1 cellular context compared by ENCODE assay signal in the genomic region with DNA sequence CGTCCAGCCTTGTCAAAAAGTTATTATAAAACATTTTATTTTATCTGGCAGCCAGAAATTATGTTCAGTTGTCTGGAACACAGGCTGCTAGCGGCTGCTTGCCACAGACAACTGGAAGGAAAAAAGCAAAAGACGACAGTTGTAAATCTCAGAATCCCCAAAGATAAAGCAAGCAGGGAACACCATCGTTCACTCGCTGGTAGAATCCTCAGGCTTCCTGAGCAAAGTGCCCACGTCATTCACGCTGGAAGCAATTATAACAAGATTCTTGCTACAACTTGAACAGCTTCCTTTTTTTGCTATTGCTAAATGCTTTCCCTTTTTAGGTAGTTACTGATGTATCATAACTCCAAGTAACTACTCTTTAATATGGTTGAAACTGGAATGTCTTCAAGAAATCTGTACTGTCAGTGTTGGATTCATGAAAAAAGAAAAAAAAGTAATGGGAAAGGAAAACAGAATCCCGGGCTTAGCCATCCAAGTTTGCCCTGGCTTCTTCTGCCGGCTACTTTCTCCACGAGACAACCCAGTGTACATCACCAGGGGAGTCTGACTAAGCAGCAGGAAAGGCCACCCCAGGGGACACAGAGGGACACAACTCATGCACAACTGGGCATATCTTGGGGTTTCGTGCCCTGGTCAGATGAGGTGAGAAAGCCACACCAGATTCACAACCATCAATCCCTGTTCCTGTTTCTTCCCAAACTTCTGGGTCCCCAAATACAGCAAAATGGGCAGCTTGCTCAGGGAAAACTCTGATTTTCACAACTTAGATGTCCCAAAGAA.
TF ChIP-seq lines count a peak whose summit lies in the region.

No MANE protein-coding gene starts in this region.

TF ChIP-seq in HEK293, 187 proteins besides CTCF, POLR2A, EP300 and RAD21 (continued from another document):
- TF ChIP-seq, protein P1, sequence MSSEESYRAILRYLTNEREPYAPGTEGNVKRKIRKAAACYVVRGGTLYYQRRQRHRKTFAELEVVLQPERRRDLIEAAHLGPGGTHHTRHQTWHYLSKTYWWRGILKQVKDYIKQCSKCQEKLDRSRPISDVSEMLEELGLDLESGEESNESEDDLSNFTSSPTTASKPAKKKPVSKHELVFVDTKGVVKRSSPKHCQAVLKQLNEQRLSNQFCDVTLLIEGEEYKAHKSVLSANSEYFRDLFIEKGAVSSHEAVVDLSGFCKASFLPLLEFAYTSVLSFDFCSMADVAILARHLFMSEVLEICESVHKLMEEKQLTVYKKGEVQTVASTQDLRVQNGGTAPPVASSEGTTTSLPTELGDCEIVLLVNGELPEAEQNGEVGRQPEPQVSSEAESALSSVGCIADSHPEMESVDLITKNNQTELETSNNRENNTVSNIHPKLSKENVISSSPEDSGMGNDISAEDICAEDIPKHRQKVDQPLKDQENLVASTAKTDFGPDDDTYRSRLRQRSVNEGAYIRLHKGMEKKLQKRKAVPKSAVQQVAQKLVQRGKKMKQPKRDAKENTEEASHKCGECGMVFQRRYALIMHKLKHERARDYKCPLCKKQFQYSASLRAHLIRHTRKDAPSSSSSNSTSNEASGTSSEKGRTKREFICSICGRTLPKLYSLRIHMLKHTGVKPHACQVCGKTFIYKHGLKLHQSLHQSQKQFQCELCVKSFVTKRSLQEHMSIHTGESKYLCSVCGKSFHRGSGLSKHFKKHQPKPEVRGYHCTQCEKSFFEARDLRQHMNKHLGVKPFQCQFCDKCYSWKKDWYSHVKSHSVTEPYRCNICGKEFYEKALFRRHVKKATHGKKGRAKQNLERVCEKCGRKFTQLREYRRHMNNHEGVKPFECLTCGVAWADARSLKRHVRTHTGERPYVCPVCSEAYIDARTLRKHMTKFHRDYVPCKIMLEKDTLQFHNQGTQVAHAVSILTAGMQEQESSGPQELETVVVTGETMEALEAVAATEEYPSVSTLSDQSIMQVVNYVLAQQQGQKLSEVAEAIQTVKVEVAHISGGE (tag by site-specific recombination; conservative IDR thresholded peaks at IDR 0.05; ENCODE audit: low read depth), result no peak
- TF ChIP-seq, protein P2, sequence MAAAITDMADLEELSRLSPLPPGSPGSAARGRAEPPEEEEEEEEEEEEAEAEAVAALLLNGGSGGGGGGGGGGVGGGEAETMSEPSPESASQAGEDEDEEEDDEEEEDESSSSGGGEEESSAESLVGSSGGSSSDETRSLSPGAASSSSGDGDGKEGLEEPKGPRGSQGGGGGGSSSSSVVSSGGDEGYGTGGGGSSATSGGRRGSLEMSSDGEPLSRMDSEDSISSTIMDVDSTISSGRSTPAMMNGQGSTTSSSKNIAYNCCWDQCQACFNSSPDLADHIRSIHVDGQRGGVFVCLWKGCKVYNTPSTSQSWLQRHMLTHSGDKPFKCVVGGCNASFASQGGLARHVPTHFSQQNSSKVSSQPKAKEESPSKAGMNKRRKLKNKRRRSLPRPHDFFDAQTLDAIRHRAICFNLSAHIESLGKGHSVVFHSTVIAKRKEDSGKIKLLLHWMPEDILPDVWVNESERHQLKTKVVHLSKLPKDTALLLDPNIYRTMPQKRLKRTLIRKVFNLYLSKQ (tag by site-specific recombination; IDR thresholded peaks at IDR 0.05; ENCODE audit: borderline replicate concordance), result no peak
- TF ChIP-seq ZNF585B (tag by site-specific recombination; IDR thresholded peaks at IDR 0.05) (no peak), HOXC10 (CRISPR knock-in tag; IDR thresholded peaks at IDR 0.05) (no peak)
- TF ChIP-seq, protein P3, sequence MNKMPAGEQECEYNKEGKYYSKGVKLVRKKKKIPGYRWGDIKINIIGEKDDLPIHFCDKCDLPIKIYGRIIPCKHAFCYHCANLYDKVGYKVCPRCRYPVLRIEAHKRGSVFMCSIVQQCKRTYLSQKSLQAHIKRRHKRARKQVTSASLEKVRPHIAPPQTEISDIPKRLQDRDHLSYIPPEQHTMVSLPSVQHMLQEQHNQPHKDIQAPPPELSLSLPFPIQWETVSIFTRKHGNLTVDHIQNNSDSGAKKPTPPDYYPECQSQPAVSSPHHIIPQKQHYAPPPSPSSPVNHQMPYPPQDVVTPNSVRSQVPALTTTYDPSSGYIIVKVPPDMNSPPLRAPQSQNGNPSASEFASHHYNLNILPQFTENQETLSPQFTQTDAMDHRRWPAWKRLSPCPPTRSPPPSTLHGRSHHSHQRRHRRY (tag by site-specific recombination; IDR thresholded peaks at IDR 0.05), result no peak
